2 cellular contexts compared by ENCODE assay signal in genomic region chr1:23798662-23799142, GRCh38.
A peak's percentile ranks its signal among the peaks of the same experiment; 100 is the strongest.
TF ChIP-seq lines count a peak whose summit lies in the region.

No MANE protein-coding gene starts in this region.

TF ChIP-seq in K562, 482 proteins besides CTCF, POLR2A, EP300 and RAD21 (continues in another document):
- TF ChIP-seq SOX6 (IDR thresholded peaks at IDR 0.05) (no peak), ZFP1 (CRISPR knock-in tag; IDR thresholded peaks at IDR 0.05) (no peak), CREM (IDR thresholded peaks at IDR 0.05; ENCODE audit: low read depth) (peak; percentile 43; the same call in 1 of the 2 replicates), TEAD1 (CRISPR knock-in tag; IDR thresholded peaks at IDR 0.05) (0 out of 4 replicates have a peak, but pooled peaks of 1 of the 2 experiments have one; percentile 14), TFAP4 (CRISPR knock-in tag; IDR thresholded peaks at IDR 0.05; ENCODE audit: borderline replicate concordance) (0 out of 2 replicates have a peak, but pooled peaks have one; percentile 46), ZKSCAN3 (CRISPR knock-in tag; IDR thresholded peaks at IDR 0.05) (no peak), CTCFL (IDR thresholded peaks at IDR 0.05; ENCODE audit: borderline replicate concordance, insufficient read depth, low read depth, low read length, poor library complexity, severe bottlenecking) (peak; percentile 23), ZNF668 (CRISPR knock-in tag; IDR thresholded peaks at IDR 0.05) (no peak), BRF2 (IDR thresholded peaks at IDR 0.05; ENCODE audit: borderline replicate concordance, insufficient read depth, insufficient read length) (no peak), HNRNPUL1 (IDR thresholded peaks at IDR 0.05; ENCODE audit: low read length) (no peak), FOXJ3 (CRISPR knock-in tag; IDR thresholded peaks at IDR 0.05) (no peak), KAT7 (CRISPR knock-in tag; IDR thresholded peaks at IDR 0.05; ENCODE audit: borderline replicate concordance) (0 out of 2 replicates have a peak, but pooled peaks have one; percentile 35), POLR2G (IDR thresholded peaks at IDR 0.05; ENCODE audit: low read depth, low read length) (peak; percentile 14; the same call in 1 of the 2 replicates), RERE (CRISPR knock-in tag; IDR thresholded peaks at IDR 0.05; ENCODE audit: borderline replicate concordance) (no peak), ERF (CRISPR knock-in tag; IDR thresholded peaks at IDR 0.05) (0 out of 2 replicates have a peak, but pooled peaks have one; percentile 12), JUNB (CRISPR knock-in tag; conservative IDR thresholded peaks at IDR 0.05) (no peak), RB1 (IDR thresholded peaks at IDR 0.05; ENCODE audit: low read depth) (0 out of 2 replicates have a peak, but pooled peaks have one; percentile 26), SRSF9 (IDR thresholded peaks at IDR 0.05; ENCODE audit: borderline replicate concordance, low read depth, low read length) (no peak), MCM7 (IDR thresholded peaks at IDR 0.05) (no peak), GABPB1 (CRISPR knock-in tag; IDR thresholded peaks at IDR 0.05) (0 out of 2 replicates have a peak, but pooled peaks have one; percentile 17)

TF ChIP-seq in HEK293T, 16 proteins besides CTCF, POLR2A, EP300 and RAD21:
- TF ChIP-seq TARDBP (IDR thresholded peaks at IDR 0.05) (no peak), ZNF384 (IDR thresholded peaks at IDR 0.05) (no peak), FOXA1 (IDR thresholded peaks at IDR 0.05) (no peak)
TF ChIP-seq in HEK293T: peak in this region for 0.
